1 cellular context compared by ENCODE assay signal in the genomic region with DNA sequence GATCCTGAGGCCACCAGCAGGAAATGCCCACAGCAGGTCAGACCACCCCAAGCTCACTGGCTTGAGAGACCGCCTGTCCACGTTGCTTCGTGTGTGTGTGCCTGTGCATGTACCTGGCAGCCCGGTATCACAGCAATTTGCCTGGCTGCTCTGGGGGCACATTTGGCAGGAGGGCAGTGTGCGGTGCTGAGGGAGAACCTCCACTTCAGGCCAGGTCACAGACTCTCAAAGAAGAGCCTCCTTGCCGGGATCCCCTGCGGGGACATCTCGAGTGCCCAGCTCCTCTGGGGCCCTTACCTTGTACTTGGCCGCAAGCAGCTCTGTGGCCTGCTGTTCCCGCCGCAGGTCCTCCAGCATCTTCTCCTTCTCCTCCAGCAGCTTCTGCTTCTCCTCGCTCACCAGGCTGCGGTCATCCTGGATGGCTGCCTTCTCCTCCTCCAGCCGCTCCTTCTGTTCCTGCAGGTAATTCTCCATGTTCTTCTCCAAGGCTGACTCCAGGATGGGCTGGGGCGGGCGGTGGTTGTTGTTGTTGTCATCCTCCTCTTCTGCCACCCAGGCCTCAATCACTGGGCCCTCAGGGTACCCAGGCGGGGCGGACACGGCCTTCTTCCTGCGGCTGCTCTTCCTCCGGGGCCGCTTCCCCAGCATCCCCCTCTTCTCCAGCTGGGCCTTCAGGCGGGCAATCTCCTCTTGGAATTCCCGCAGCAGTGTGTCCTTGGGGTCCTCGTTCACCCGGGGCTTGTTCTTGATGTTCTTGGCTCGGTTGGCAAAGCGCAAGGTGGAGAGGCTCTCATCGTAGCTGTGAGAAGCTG.
TF ChIP-seq lines count a peak whose summit lies in the region.

No MANE protein-coding gene starts in this region.

TF ChIP-seq in WTC11, 78 proteins besides CTCF, POLR2A, EP300 and RAD21 (continued from another document):
- no peak for TF ChIP-seq PRDM15 (CRISPR knock-in tag; IDR thresholded peaks at IDR 0.05)
- no peak for TF ChIP-seq OVOL2 (CRISPR knock-in tag; IDR thresholded peaks at IDR 0.05; ENCODE audit: borderline replicate concordance)
- TF ChIP-seq ATF1 (CRISPR knock-in tag; IDR thresholded peaks at IDR 0.05) = no peak
- no peak for TF ChIP-seq ELF4 (CRISPR knock-in tag; IDR thresholded peaks at IDR 0.05; ENCODE audit: low read depth)
- no peak for TF ChIP-seq PREB (CRISPR knock-in tag; IDR thresholded peaks at IDR 0.05; ENCODE audit: borderline replicate concordance)
- TF ChIP-seq ZNF532 (CRISPR knock-in tag; IDR thresholded peaks at IDR 0.05; ENCODE audit: borderline replicate concordance) = no peak
- TF ChIP-seq GTF2I (CRISPR knock-in tag; conservative IDR thresholded peaks at IDR 0.05) = no peak
- TF ChIP-seq, protein P1, sequence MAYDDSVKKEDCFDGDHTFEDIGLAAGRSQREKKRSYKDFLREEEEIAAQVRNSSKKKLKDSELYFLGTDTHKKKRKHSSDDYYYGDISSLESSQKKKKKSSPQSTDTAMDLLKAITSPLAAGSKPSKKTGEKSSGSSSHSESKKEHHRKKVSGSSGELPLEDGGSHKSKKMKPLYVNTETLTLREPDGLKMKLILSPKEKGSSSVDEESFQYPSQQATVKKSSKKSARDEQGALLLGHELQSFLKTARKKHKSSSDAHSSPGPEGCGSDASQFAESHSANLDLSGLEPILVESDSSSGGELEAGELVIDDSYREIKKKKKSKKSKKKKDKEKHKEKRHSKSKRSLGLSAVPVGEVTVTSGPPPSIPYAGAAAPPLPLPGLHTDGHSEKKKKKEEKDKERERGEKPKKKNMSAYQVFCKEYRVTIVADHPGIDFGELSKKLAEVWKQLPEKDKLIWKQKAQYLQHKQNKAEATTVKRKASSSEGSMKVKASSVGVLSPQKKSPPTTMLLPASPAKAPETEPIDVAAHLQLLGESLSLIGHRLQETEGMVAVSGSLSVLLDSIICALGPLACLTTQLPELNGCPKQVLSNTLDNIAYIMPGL (CRISPR knock-in tag; IDR thresholded peaks at IDR 0.05) = no peak
- TF ChIP-seq, protein P2, sequence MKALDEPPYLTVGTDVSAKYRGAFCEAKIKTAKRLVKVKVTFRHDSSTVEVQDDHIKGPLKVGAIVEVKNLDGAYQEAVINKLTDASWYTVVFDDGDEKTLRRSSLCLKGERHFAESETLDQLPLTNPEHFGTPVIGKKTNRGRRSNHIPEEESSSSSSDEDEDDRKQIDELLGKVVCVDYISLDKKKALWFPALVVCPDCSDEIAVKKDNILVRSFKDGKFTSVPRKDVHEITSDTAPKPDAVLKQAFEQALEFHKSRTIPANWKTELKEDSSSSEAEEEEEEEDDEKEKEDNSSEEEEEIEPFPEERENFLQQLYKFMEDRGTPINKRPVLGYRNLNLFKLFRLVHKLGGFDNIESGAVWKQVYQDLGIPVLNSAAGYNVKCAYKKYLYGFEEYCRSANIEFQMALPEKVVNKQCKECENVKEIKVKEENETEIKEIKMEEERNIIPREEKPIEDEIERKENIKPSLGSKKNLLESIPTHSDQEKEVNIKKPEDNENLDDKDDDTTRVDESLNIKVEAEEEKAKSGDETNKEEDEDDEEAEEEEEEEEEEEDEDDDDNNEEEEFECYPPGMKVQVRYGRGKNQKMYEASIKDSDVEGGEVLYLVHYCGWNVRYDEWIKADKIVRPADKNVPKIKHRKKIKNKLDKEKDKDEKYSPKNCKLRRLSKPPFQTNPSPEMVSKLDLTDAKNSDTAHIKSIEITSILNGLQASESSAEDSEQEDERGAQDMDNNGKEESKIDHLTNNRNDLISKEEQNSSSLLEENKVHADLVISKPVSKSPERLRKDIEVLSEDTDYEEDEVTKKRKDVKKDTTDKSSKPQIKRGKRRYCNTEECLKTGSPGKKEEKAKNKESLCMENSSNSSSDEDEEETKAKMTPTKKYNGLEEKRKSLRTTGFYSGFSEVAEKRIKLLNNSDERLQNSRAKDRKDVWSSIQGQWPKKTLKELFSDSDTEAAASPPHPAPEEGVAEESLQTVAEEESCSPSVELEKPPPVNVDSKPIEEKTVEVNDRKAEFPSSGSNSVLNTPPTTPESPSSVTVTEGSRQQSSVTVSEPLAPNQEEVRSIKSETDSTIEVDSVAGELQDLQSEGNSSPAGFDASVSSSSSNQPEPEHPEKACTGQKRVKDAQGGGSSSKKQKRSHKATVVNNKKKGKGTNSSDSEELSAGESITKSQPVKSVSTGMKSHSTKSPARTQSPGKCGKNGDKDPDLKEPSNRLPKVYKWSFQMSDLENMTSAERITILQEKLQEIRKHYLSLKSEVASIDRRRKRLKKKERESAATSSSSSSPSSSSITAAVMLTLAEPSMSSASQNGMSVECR (CRISPR knock-in tag; IDR thresholded peaks at IDR 0.05; ENCODE audit: borderline replicate concordance) = no peak
- no peak for TF ChIP-seq MYBL2 (CRISPR knock-in tag; IDR thresholded peaks at IDR 0.05)
- no peak for TF ChIP-seq FOXP1 (CRISPR knock-in tag; IDR thresholded peaks at IDR 0.05; ENCODE audit: borderline replicate concordance)
- no peak for TF ChIP-seq GRHL2 (CRISPR knock-in tag; IDR thresholded peaks at IDR 0.05; ENCODE audit: insufficient replicate concordance, severe bottlenecking)
